In the genomic region with DNA sequence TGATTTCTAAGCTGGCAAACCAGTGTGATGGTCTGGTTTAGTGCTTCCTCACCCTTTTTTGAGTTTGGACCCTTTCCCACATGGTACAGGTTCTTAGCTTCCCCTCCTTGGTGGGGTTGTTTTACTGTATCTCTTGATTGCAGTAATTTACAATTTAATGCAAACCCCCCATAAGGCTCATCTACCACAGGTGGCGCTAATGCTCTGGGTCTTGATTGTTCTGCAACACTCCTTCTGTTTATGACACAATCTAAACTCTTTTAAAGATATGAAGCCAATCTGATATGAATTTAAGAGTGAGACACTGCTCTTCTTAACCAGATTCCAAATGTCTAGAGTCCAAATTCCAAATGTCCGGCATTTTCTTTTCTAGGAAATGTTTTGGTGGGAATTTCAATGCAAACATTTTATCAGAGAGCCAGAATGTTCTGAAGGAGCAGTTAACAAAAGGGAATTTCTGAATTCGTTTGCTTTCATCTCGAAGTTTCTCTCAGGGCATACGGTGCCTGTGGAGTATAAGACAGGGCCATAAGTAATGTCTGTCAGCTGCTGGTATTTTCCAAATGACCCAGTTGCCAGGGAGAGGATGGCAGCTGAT, we compare ENCODE assay signal across 9 cellular contexts.
DNase-seq lines count a peak whose midpoint lies in the region; ATAC-seq, FAIRE-seq and TF ChIP-seq lines count a peak whose summit lies in the region.
"Had no signal": no experiment of that assay in that cellular context is flagged by ENCODE, and none has a peak within 500 bp of the region (broad histone marks: within the 10 kb centered on the region; RNA-seq: fewer than 3 reads in every experiment).

No MANE protein-coding gene starts in this region.

- TF ChIP-seq EP300 in HepG2 (IDR thresholded peaks at IDR 0.05; ENCODE audit: low read depth in 2 of 2, low read length in 2 of 2) (no peak), HepG2 (CRISPR knock-in tag; IDR thresholded peaks at IDR 0.05; ENCODE audit: borderline replicate concordance) (no peak), stomach (IDR thresholded peaks at IDR 0.05) (no peak)

- H3K4me3 ChIP-seq in AG04450 (ENCODE audit: low read depth, low read length) (no peak overlapping the region), HepG2 (replicated peaks in 1 of 3; ENCODE audit: insufficient read depth in 1 of 3, low read depth in 2 of 3, low read length in 3 of 3) (no peak overlapping the region), stomach (no peak overlapping the region)
- H3K4me3 ChIP-seq: HAP-1 had no signal

- no peaks in the 10 kb centered on the region for H3K79me2 ChIP-seq in HepG2 (ENCODE audit: insufficient read depth, low read length)

- H3K27ac ChIP-seq in AG04450 (ENCODE audit: low read depth, low read length) (no peak overlapping the region), HepG2 (ENCODE audit: extremely low read length, insufficient read depth, low read length) (no peak overlapping the region), stomach (no peak overlapping the region)

- H3K27me3 ChIP-seq in AG04450 (ENCODE audit: control insufficient read depth, insufficient read depth, low read length): no peaks in the 10 kb centered on the region
- no peaks in the 10 kb centered on the region for H3K27me3 ChIP-seq in HepG2 (ENCODE audit: control insufficient read depth in 1 of 2, insufficient read depth in 2 of 2, low read length in 2 of 2)
- no peaks in the 10 kb centered on the region for H3K27me3 ChIP-seq in stomach

- no peak for TF ChIP-seq POLR2A in HepG2 (IDR thresholded peaks at IDR 0.05; ENCODE audit: insufficient read depth in 1 of 2, low read depth in 2 of 2, low read length in 2 of 2)
- TF ChIP-seq POLR2A in stomach (IDR thresholded peaks at IDR 0.05): no peak

- FAIRE-seq in HepG2 (lab: Jason Lieb, UNC): no peak

- 93% methylated on average over 5 of the region's 5 CpGs for WGBS in HepG2 (ENCODE audit: low lambda C conversion rate)
- 60 to 78% (median 73%) methylated on average over 5 of the region's 5 CpGs for WGBS in stomach, 5 donors

- H3K36me3 ChIP-seq in HepG2 (replicated peaks in 1 of 2; ENCODE audit: control insufficient read depth in 1 of 2, insufficient read depth in 2 of 2, low read length in 2 of 2): peaks cover 3 to 4% of the 10 kb centered on the region in 2 experiments; a peak in 3 of 5 replicates
- H3K36me3 ChIP-seq in stomach: peaks cover 0 to 17% (median 15%) of the 10 kb centered on the region in 4 donors
- H3K36me3 ChIP-seq: HAP-1 had no signal

- H3K4me1 ChIP-seq in HepG2 (ENCODE audit: insufficient read depth, low read length) (peaks cover 4% of the 10 kb centered on the region), stomach (peaks cover 0 to 18% (median 2%) of the 10 kb centered on the region in 4 donors)
- H3K4me1 ChIP-seq: HAP-1 had no signal

- ATAC-seq in HepG2: no peak
- ATAC-seq in HG02588 (IDR thresholded peaks at IDR 0.05; ENCODE audit: unreplicated experiment): no peak

- POLR2A ChIA-PET in AG04450 (lab: Yijun Ruan, JAX) (no interaction called here), HepG2 (lab: Yijun Ruan, JAX) (no interaction called here)

- TF ChIP-seq CTCF in AG04450 (IDR thresholded peaks at IDR 0.05; ENCODE audit: low read depth, low read length) (peak; percentile 71), GM12872 (IDR thresholded peaks at IDR 0.05; ENCODE audit: insufficient read depth, low read depth, low read length) (peak; percentile 70), HepG2 (CRISPR knock-in tag; IDR thresholded peaks at IDR 0.05) (no peak), stomach (IDR thresholded peaks at IDR 0.05) (peak in 3 of 7 experiments; percentile 30 to 37 (median 32))

- no peaks in the 10 kb centered on the region for H4K20me1 ChIP-seq in HepG2 (ENCODE audit: insufficient read depth, low read length)

- in situ Hi-C loops in HepG2 (cut with HindIII; ENCODE audit: extremely low pct_ligation_motif_present, low pct_unique_long_range_greater_than_20kb): no loop called here

- CTCF ChIA-PET in AG04450 (lab: Charles Lee) (interaction anchor here (0.5 to 1.0 kb wide), 14 partner anchors 7 to 654 kb away, joined by 3 to 8 read pairs (median 3); no protein-coding TSS in a partner anchor), HepG2 (lab: Yijun Ruan, JAX; ENCODE audit: low intra/inter-chr PET ratio, low total read pairs) (no interaction called here)

- DNase-seq in AG04450 (ENCODE audit: low read depth, low spot score): no peak
- peak; percentile 41 for DNase-seq in NOMO-1 treated with DMSO at 0.1 percent for 48 hours (lab: John Stamatoyannopoulos, UW; ENCODE audit: unreplicated experiment)
- peak; percentile 81 for DNase-seq in amniotic epithelial cell (ENCODE audit: low read depth)
- DNase-seq in HepG2 (ENCODE audit: low spot score): no peak
- no peak for DNase-seq in middle frontal gyrus (ENCODE audit: extremely low spot score, low spot score)
- no peak for DNase-seq in stomach

- H3K9me3 ChIP-seq in AG04450 (ENCODE audit: control insufficient read depth, insufficient read depth, low read length) (0 out of 2 replicates have a peak, but pooled peaks cover 3% of the 10 kb centered on the region), HepG2 (ENCODE audit: low read length) (no peaks in the 10 kb centered on the region), stomach (no peaks in the 10 kb centered on the region)
- H3K9me3 ChIP-seq: HAP-1 had no signal

- no peak overlapping the region for H3K9ac ChIP-seq in HepG2 (ENCODE audit: insufficient read depth, low read depth, low read length)

- H2AFZ ChIP-seq in HepG2 (ENCODE audit: low read length): no peak overlapping the region

- BruUV-seq in HepG2 (replicated peaks; lab: Mats Ljungman, UMichigan): no TSS peak

- no peak for TF ChIP-seq RAD21 in HepG2 (CRISPR knock-in tag; IDR thresholded peaks at IDR 0.05)

- intact Hi-C loops in HepG2 (cut with micrococcal nuclease; ENCODE audit: unreplicated experiment): no loop called here
- intact Hi-C loops in stomach (cut with DNase I; ENCODE audit: low total_unique reads): loop anchor here (10.0 kb wide), 1 partner anchor 388 kb away; a partner anchor contains a TSS

- no peak overlapping the region for H3K4me2 ChIP-seq in HepG2 (ENCODE audit: low read depth, low read length)

TF ChIP-seq in HepG2, 621 proteins besides CTCF, POLR2A, EP300 and RAD21:
- no peak for TF ChIP-seq NCOA5 (CRISPR knock-in tag; IDR thresholded peaks at IDR 0.05)
- TF ChIP-seq TOPORS (CRISPR knock-in tag; IDR thresholded peaks at IDR 0.05): no peak
- TF ChIP-seq, protein P1, sequence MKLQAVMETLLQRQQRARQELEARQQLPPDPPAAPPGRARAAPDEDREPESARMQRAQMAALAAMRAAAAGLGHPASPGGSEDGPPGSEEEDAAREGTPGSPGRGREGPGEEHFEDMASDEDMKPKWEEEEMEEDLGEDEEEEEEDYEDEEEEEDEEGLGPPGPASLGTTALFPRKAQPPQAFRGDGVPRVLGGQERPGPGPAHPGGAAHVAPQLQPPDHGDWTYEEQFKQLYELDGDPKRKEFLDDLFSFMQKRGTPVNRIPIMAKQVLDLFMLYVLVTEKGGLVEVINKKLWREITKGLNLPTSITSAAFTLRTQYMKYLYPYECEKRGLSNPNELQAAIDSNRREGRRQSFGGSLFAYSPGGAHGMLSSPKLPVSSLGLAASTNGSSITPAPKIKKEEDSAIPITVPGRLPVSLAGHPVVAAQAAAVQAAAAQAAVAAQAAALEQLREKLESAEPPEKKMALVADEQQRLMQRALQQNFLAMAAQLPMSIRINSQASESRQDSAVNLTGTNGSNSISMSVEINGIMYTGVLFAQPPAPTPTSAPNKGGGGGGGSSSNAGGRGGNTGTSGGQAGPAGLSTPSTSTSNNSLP (IDR thresholded peaks at IDR 0.05; ENCODE audit: low read depth, low read length): 0 out of 2 replicates have a peak, but pooled peaks have one; percentile 21
- TF ChIP-seq, protein P2, sequence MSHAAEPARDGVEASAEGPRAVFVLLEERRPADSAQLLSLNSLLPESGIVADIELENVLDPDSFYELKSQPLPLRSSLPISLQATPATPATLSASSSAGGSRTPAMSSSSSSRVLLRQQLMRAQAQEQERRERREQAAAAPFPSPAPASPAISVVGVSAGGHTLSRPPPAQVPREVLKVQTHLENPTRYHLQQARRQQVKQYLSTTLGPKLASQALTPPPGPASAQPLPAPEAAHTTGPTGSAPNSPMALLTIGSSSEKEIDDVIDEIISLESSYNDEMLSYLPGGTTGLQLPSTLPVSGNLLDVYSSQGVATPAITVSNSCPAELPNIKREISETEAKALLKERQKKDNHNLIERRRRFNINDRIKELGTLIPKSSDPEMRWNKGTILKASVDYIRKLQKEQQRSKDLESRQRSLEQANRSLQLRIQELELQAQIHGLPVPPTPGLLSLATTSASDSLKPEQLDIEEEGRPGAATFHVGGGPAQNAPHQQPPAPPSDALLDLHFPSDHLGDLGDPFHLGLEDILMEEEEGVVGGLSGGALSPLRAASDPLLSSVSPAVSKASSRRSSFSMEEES (CRISPR knock-in tag; IDR thresholded peaks at IDR 0.05): no peak
- no peak for TF ChIP-seq ZNF333 (CRISPR knock-in tag; IDR thresholded peaks at IDR 0.05; ENCODE audit: borderline replicate concordance)
- no peak for TF ChIP-seq IKZF1 (IDR thresholded peaks at IDR 0.05)
- TF ChIP-seq STAG1 (CRISPR knock-in tag; IDR thresholded peaks at IDR 0.05): peak; percentile 57
- no peak for TF ChIP-seq MZF1 (CRISPR knock-in tag; IDR thresholded peaks at IDR 0.05; ENCODE audit: borderline replicate concordance)
- TF ChIP-seq TBX2 (CRISPR knock-in tag; IDR thresholded peaks at IDR 0.05; ENCODE audit: borderline replicate concordance): no peak
- TF ChIP-seq, protein P3, sequence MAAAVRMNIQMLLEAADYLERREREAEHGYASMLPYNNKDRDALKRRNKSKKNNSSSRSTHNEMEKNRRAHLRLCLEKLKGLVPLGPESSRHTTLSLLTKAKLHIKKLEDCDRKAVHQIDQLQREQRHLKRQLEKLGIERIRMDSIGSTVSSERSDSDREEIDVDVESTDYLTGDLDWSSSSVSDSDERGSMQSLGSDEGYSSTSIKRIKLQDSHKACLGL (CRISPR knock-in tag; IDR thresholded peaks at IDR 0.05): no peak
TF ChIP-seq in HepG2: peak in this region for 2.

Comparison
In these comparisons a context has a peak if more than half of its experiments do, and no peak if none do; other contexts are left out.
1. DNase-seq: peak in NOMO-1 treated with DMSO at 0.1 percent for 48 hours (single experiment) and amniotic epithelial cell (single experiment); none in AG04450 (single experiment), HepG2 (single experiment), middle frontal gyrus (single experiment) and stomach (single experiment).